In genomic region chr1:64550946-64551345, GRCh38 we compare ENCODE assay signal across 14 cellular contexts.
"Had no signal": no experiment of that assay in that cellular context is flagged by ENCODE, and none has a peak within 500 bp of the region (broad histone marks: within the 10 kb centered on the region; RNA-seq: fewer than 3 reads in every experiment).

No MANE protein-coding gene starts in this region.

- H3K4me3 Mint-ChIP-seq: activated CD8-positive, alpha-beta T cell treated with anti-CD3 and anti-CD28 coated beads for 36 hours; activated T-helper 17 cell treated with anti-CD3 and anti-CD28 coated beads, Interleukin-2, amount 50 U/mL, for 72 hours; natural killer cell treated with Interleukin-12 subunit alpha and Interleukin-12 subunit beta and Interleukin-15 and Interleukin-18, amount 100 ng/mL, for 72 hours had no signal

- ATAC-seq: heart left ventricle; mucosa of descending colon; natural killer cell treated with Interleukin-12 subunit alpha and Interleukin-12 subunit beta and Interleukin-15 and Interleukin-18, amount 100 ng/mL, for 72 hours had no signal

- H3K27ac Mint-ChIP-seq: activated CD8-positive, alpha-beta T cell treated with anti-CD3 and anti-CD28 coated beads for 36 hours; activated T-helper 17 cell treated with anti-CD3 and anti-CD28 coated beads, Interleukin-2, amount 50 U/mL, for 72 hours; natural killer cell treated with Interleukin-12 subunit alpha and Interleukin-12 subunit beta and Interleukin-15 and Interleukin-18, amount 100 ng/mL, for 72 hours had no signal

- H3K36me3 ChIP-seq: esophagus muscularis mucosa, stomach, tibial artery, uterus had no signal

- H3K9me3 ChIP-seq: esophagus muscularis mucosa, heart left ventricle, mucosa of descending colon, stomach, tibial artery, uterus had no signal

- H3K9me3 Mint-ChIP-seq: activated CD8-positive, alpha-beta T cell treated with anti-CD3 and anti-CD28 coated beads for 36 hours; activated T-helper 17 cell treated with anti-CD3 and anti-CD28 coated beads, Interleukin-2, amount 50 U/mL, for 72 hours; natural killer cell treated with Interleukin-12 subunit alpha and Interleukin-12 subunit beta and Interleukin-15 and Interleukin-18, amount 100 ng/mL, for 72 hours had no signal

- H3K27me3 ChIP-seq: esophagus muscularis mucosa, heart left ventricle, stomach, tibial artery, uterus had no signal

- H3K4me3 ChIP-seq: esophagus muscularis mucosa, heart left ventricle, mucosa of descending colon, stomach, tibial artery, uterus had no signal

- DNase-seq: activated CD8-positive, alpha-beta memory T cell treated with anti-CD3 and anti-CD28 coated beads, Interleukin-2, amount 50 U/mL, for 4 hours; heart left ventricle; mammary epithelial cell; mucosa of descending colon; stimulated activated CD4-positive, alpha-beta T cell treated with anti-CD3 and anti-CD28 coated beads, Interleukin-2, amount 100 ng/mL, for 48 hours; stomach; SW 1271; T1000; tibial artery; uterus had no signal

- H3K36me3 Mint-ChIP-seq: natural killer cell treated with Interleukin-12 subunit alpha and Interleukin-12 subunit beta and Interleukin-15 and Interleukin-18, amount 100 ng/mL, for 72 hours had no signal

- H3K27ac ChIP-seq: esophagus muscularis mucosa, heart left ventricle, stomach, tibial artery had no signal

- H3K4me1 ChIP-seq: uterus had no signal

- H3K4me1 Mint-ChIP-seq: activated T-helper 17 cell treated with anti-CD3 and anti-CD28 coated beads, Interleukin-2, amount 50 U/mL, for 72 hours had no signal

- H3K27me3 Mint-ChIP-seq: activated CD8-positive, alpha-beta T cell treated with anti-CD3 and anti-CD28 coated beads for 36 hours had no signal
